In genomic region chr1:1063261-1063944, GRCh38 we compare ENCODE assay signal across 11 cellular contexts. TPM values are rescaled to one million over a fixed set of nuclear protein-coding genes. Genes with fewer than 3 reads are reported as not detected.
DNase-seq lines count a peak whose midpoint lies in the region; ATAC-seq, FAIRE-seq and TF ChIP-seq lines count a peak whose summit lies in the region.
"Had no signal": no experiment of that assay in that cellular context is flagged by ENCODE, and none has a peak within 500 bp of the region (broad histone marks: within the 10 kb centered on the region; RNA-seq: fewer than 3 reads in every experiment).

No MANE protein-coding gene starts in this region.

- H4K20me1 ChIP-seq in K562 (replicated peaks; ENCODE audit: control insufficient read depth, insufficient read depth, low read length), result no peaks in the 10 kb centered on the region; the same call in 1 of the 2 replicates

- peak overlapping the region; percentile 15 for H3K4me3 ChIP-seq in NT2/D1 (ENCODE audit: insufficient read length, low read depth)
- peak overlapping the region; percentile 34 for H3K4me3 ChIP-seq in K562

- H3K27me3 Mint-ChIP-seq in activated naive CD4-positive, alpha-beta T cell treated with anti-CD3 and anti-CD28 coated beads, Interleukin-2, amount 10 ng/mL, durations not matched to agents 7 days and 5 days, result peaks cover 42% of the 10 kb centered on the region
- peaks cover 11 to 16% of the 10 kb centered on the region in 2 donors for H3K27me3 Mint-ChIP-seq in stimulated activated naive B cell treated with anti-CD40 and anti-IgM and Interleukin-4, amounts not matched to agents 10 μg/mL and 1 μg/mL and 100 μg/mL, for 72 hours

- H3K9ac ChIP-seq in NT2/D1 (ENCODE audit: insufficient read length, low read depth), result peak overlapping the region; percentile 44
- H3K9ac ChIP-seq in K562 (ENCODE audit: insufficient read depth in 1 of 2, low read depth in 2 of 2, low read length in 2 of 2), result peak overlapping the region; percentile 70 to 88; a peak in 3 of 4 replicates
- H3K9ac ChIP-seq: parathyroid adenoma had no signal

- in situ Hi-C loops in K562 (cut with MboI), result loop anchor here (10.0 kb wide), 1 partner anchor 79 kb away; the partner anchor contains the start of gene PERM1

- no peak for DNase-seq in activated naive CD4-positive, alpha-beta T cell treated with anti-CD3 and anti-CD28 coated beads, Interleukin-2, amount 10 ng/mL, durations not matched to agents 7 days and 5 days
- no peak for DNase-seq in activated naive CD4-positive, alpha-beta T cell treated with anti-CD3 and anti-CD28 coated beads, Interleukin-2, amount 50 U/mL, for 16 hours
- DNase-seq in NT2/D1 (ENCODE audit: low read depth, low spot score), result no peak
- no peak for DNase-seq in K562 (ENCODE audit: extremely low read depth in 1 of 4, low spot score in 3 of 4)
- DNase-seq in stimulated activated naive B cell treated with anti-CD40 and anti-IgM and Interleukin-4, amounts not matched to agents 10 μg/mL and 1 μg/mL and 100 μg/mL, for 72 hours, result no peak
- no peak for DNase-seq in activated gamma-delta T cell (lab: John Stamatoyannopoulos, UW)
- no peak for DNase-seq in cardiac septum (ENCODE audit: low spot score)

- H3K36me3 Mint-ChIP-seq in activated naive CD4-positive, alpha-beta T cell treated with anti-CD3 and anti-CD28 coated beads, Interleukin-2, amount 10 ng/mL, durations not matched to agents 7 days and 5 days, result no peaks in the 10 kb centered on the region
- H3K36me3 Mint-ChIP-seq in stimulated activated naive B cell treated with anti-CD40 and anti-IgM and Interleukin-4, amounts not matched to agents 10 μg/mL and 1 μg/mL and 100 μg/mL, for 72 hours, result peaks cover 12 to 20% of the 10 kb centered on the region in 2 donors

- no peaks in the 10 kb centered on the region for H3K9me3 ChIP-seq in NT2/D1 (ENCODE audit: insufficient read depth, low read length)
- no peaks in the 10 kb centered on the region for H3K9me3 ChIP-seq in K562 (replicated peaks; ENCODE audit: control insufficient read depth, insufficient read depth, low read depth, low read length)

- no peak for FAIRE-seq in K562 (lab: Jason Lieb, UNC)

- H3K4me1 ChIP-seq in NT2/D1 (ENCODE audit: insufficient read depth, insufficient read length) (peaks cover 22% of the 10 kb centered on the region), K562 (replicated peaks in 1 of 2; ENCODE audit: control insufficient read depth in 2 of 2, insufficient read depth in 2 of 2, low read length in 2 of 2) (peaks cover 50 to 87% of the 10 kb centered on the region in 2 experiments)
- H3K4me1 ChIP-seq: parathyroid adenoma had no signal

- no peaks in the 10 kb centered on the region for H3K9me3 Mint-ChIP-seq in activated naive CD4-positive, alpha-beta T cell treated with anti-CD3 and anti-CD28 coated beads, Interleukin-2, amount 10 ng/mL, durations not matched to agents 7 days and 5 days
- no peaks in the 10 kb centered on the region for H3K9me3 Mint-ChIP-seq in stimulated activated naive B cell treated with anti-CD40 and anti-IgM and Interleukin-4, amounts not matched to agents 10 μg/mL and 1 μg/mL and 100 μg/mL, for 72 hours

- no peak for TF ChIP-seq POLR2A in K562 (conservative IDR thresholded peaks at IDR 0.05)

- H2AFZ ChIP-seq in K562 (ENCODE audit: low read depth, low read length), result peak overlapping the region; percentile 88
- H2AFZ ChIP-seq: parathyroid adenoma had no signal

- H3K79me2 ChIP-seq in K562 (ENCODE audit: control insufficient read depth, insufficient read depth, low read length), result no peaks in the 10 kb centered on the region
- H3K79me2 ChIP-seq: parathyroid adenoma had no signal

- TF ChIP-seq CTCF in K562 (IDR thresholded peaks at IDR 0.05 in 2 of 3, conservative IDR thresholded peaks at IDR 0.05 in 1 of 3; ENCODE audit: insufficient read depth in 2 of 3, low read depth in 1 of 3, low read length in 3 of 3), result no peak

- 60% methylated on average over 24 of the region's 24 CpGs for WGBS in K562 (ENCODE audit: insufficient coverage, low coverage, missing lambda C conversion rate)

- no peak for TF ChIP-seq EP300 in K562 (IDR thresholded peaks at IDR 0.05; ENCODE audit: low read length)

- H3K4me2 ChIP-seq in K562 (ENCODE audit: insufficient read depth, low read length), result peak overlapping the region; percentile 91

- intact Hi-C loops in K562 (cut with micrococcal nuclease), result loop anchor here (1.0 to 5.0 kb wide), 4 partner anchors 41 to 141 kb away; partner anchors contain the start of genes AGRN, HES4 and SAMD11
- intact Hi-C loops in cardiac septum (cut with DNase I), result loop anchor here (2.0 to 10.0 kb wide), 2 partner anchors 31 to 49 kb away; partner anchors contain the start of gene ISG15

- H3K27me3 ChIP-seq in NT2/D1 (ENCODE audit: insufficient read depth, insufficient read length) (peaks cover 29% of the 10 kb centered on the region), K562 (ENCODE audit: control insufficient read depth in 2 of 2, insufficient read depth in 2 of 2, low read length in 2 of 2) (no peaks in the 10 kb centered on the region)

- ATAC-seq in K562, result no peak
- ATAC-seq in stimulated activated naive B cell treated with anti-CD40 and anti-IgM and Interleukin-4, amounts not matched to agents 10 μg/mL and 1 μg/mL and 100 μg/mL, for 72 hours (replicated peaks), result peak; percentile 3
- no peak for ATAC-seq in HG03159 (IDR thresholded peaks at IDR 0.05; ENCODE audit: unreplicated experiment)

- H3K4me1 Mint-ChIP-seq in activated naive CD4-positive, alpha-beta T cell treated with anti-CD3 and anti-CD28 coated beads, Interleukin-2, amount 10 ng/mL, durations not matched to agents 7 days and 5 days, result peaks cover 49% of the 10 kb centered on the region
- peaks cover 45 to 74% of the 10 kb centered on the region in 2 donors for H3K4me1 Mint-ChIP-seq in stimulated activated naive B cell treated with anti-CD40 and anti-IgM and Interleukin-4, amounts not matched to agents 10 μg/mL and 1 μg/mL and 100 μg/mL, for 72 hours

- TF ChIP-seq RAD21 in K562 (CRISPR knock-in tag; conservative IDR thresholded peaks at IDR 0.05 in 1 of 2, IDR thresholded peaks at IDR 0.05 in 1 of 2), result no peak

- no TSS peak for BruUV-seq in K562 (replicated peaks; lab: Mats Ljungman, UMichigan)

- POLR2A ChIA-PET in K562 (lab: Yijun Ruan, JAX), result interaction anchor here (1.1 kb wide), 1 partner anchor 30 kb away, joined by 4 read pairs; no protein-coding TSS in a partner anchor

- H3K36me3 ChIP-seq in NT2/D1 (ENCODE audit: insufficient read depth, insufficient read length, low read length), result no peaks in the 10 kb centered on the region
- H3K36me3 ChIP-seq in K562 (ENCODE audit: control insufficient read depth, insufficient read depth, low read length), result no peaks in the 10 kb centered on the region

- peak overlapping the region; percentile 37 for H3K4me3 Mint-ChIP-seq in activated naive CD4-positive, alpha-beta T cell treated with anti-CD3 and anti-CD28 coated beads, Interleukin-2, amount 10 ng/mL, durations not matched to agents 7 days and 5 days
- H3K4me3 Mint-ChIP-seq in stimulated activated naive B cell treated with anti-CD40 and anti-IgM and Interleukin-4, amounts not matched to agents 10 μg/mL and 1 μg/mL and 100 μg/mL, for 72 hours, result peak overlapping the region; percentile 83 to 84

- H3K9me1 ChIP-seq in K562 (ENCODE audit: control insufficient read depth, insufficient read depth, low read length), result peaks cover 4% of the 10 kb centered on the region

- no peak overlapping the region for H3K27ac Mint-ChIP-seq in activated naive CD4-positive, alpha-beta T cell treated with anti-CD3 and anti-CD28 coated beads, Interleukin-2, amount 10 ng/mL, durations not matched to agents 7 days and 5 days
- H3K27ac Mint-ChIP-seq in stimulated activated naive B cell treated with anti-CD40 and anti-IgM and Interleukin-4, amounts not matched to agents 10 μg/mL and 1 μg/mL and 100 μg/mL, for 72 hours, result peak overlapping the region; percentile 98

- CTCF ChIA-PET in activated naive CD4-positive, alpha-beta T cell treated with anti-CD3 and anti-CD28 coated beads, Interleukin-2, amount 10 ng/mL, durations not matched to agents 7 days and 5 days (lab: Charles Lee), result interaction anchor here (0.8 to 3.4 kb wide), 12 partner anchors 11 to 82 kb away, joined by 3 to 40 read pairs (median 4); partner anchors contain the start of genes ISG15, PERM1 and RNF223
- CTCF ChIA-PET in K562 (lab: Yijun Ruan, JAX; ENCODE audit: low intra/inter-chr PET ratio), result interaction anchor here (3.0 kb wide), 1 partner anchor 80 kb away, joined by 27 read pairs; no protein-coding TSS in a partner anchor

- H3K27ac ChIP-seq in K562 (ENCODE audit: extremely low read depth, low read depth, low read length), result peak overlapping the region; percentile 84; the same call in 2 of the 3 replicates
- H3K27ac ChIP-seq: parathyroid adenoma had no signal

RNA-seq across cellular contexts. Expression of gene RNF223, which starts 10.7 kb away (rescaled TPM):
- total RNA-seq in K562 (2011; cell fraction: chromatin; rRNA removed; ENCODE audit: low replicate concordance), result 0.35 TPM in 1 of 2 replicates, not detected in the other
- 0.17 TPM in 1 of 2 replicates, not detected in the other for total RNA-seq in K562 (2011; cell fraction: nucleolus; rRNA removed)
- not detected in 2 replicates for total RNA-seq in K562 (2011; cell fraction: nucleoplasm; rRNA removed)
- total RNA-seq in K562 (2014; rRNA removed) (0.32 TPM in 1 of 2 replicates, not detected in the other), K562 (2014; rRNA removed; fragmentation: Illumina TruSeq; extraction: Trizol) (not detected in 2 replicates), K562 (2015; rRNA removed; fragmentation: Illumina TruSeq; extraction: Trizol) (not detected in 2 replicates), K562 (2021) (not detected in 2 replicates), cardiac septum (not detected)
- polyA plus RNA-seq in K562 (2011; rRNA removed) (0.04 TPM in 2 replicates), K562 (2014; fragmentation: Illumina TruSeq; extraction: Trizol) (not detected in 2 replicates), K562 (2014; fragmentation: Nextera tagmentation; extraction: Ambion mirVana) (not detected), K562 (2014; rRNA removed) (not detected in 2 replicates)
- 0.04 and 0.06 TPM in 2 replicates for polyA plus RNA-seq in K562 (2011; cell fraction: cytosol; rRNA removed)
- polyA plus RNA-seq in K562 (2011; cell fraction: nucleus; rRNA removed), result 0.06 and 0.07 TPM in 2 replicates
- 0.04 and 0.11 TPM in 2 replicates for polyA plus RNA-seq in K562 (2012)
- not detected in 2 replicates for polyA minus RNA-seq in K562 (2011; rRNA and poly(A)+ RNA removed)
- not detected in 2 replicates for polyA minus RNA-seq in K562 (2011; cell fraction: cytosol; rRNA and poly(A)+ RNA removed)
- polyA minus RNA-seq in K562 (2011; cell fraction: nucleus; rRNA and poly(A)+ RNA removed), result 0.13 and 0.22 TPM in 2 replicates
- total RNA-seq: lung microvascular endothelial cell, M059J had no signal

RNA-seq across cellular contexts. Expression of gene AGRN, which starts 43.5 kb away (rescaled TPM):
- 268 and 576 TPM in 2 replicates for total RNA-seq in K562 (2011; cell fraction: chromatin; rRNA removed; ENCODE audit: low replicate concordance)
- 387 and 414 TPM in 2 replicates for total RNA-seq in K562 (2011; cell fraction: nucleolus; rRNA removed)
- 326 and 377 TPM in 2 replicates for total RNA-seq in K562 (2011; cell fraction: nucleoplasm; rRNA removed)
- 29.5 and 37.2 TPM in 2 replicates for total RNA-seq in K562 (2014; rRNA removed)
- total RNA-seq in K562 (2014; rRNA removed; fragmentation: Illumina TruSeq; extraction: Trizol), result 4.5 and 4.9 TPM in 2 replicates
- 12.0 and 13.2 TPM in 2 replicates for total RNA-seq in K562 (2015; rRNA removed; fragmentation: Illumina TruSeq; extraction: Trizol)
- total RNA-seq in K562 (2021), result 89.7 and 111 TPM in 2 replicates
- 18.1 and 39.0 TPM in 2 replicates for polyA plus RNA-seq in K562 (2011; rRNA removed)
- 28.0 and 43.3 TPM in 2 replicates for polyA plus RNA-seq in K562 (2011; cell fraction: cytosol; rRNA removed)
- 483 and 499 TPM in 2 replicates for polyA plus RNA-seq in K562 (2011; cell fraction: nucleus; rRNA removed)
- 66.2 and 73.2 TPM in 2 replicates for polyA plus RNA-seq in K562 (2012)
- polyA plus RNA-seq in K562 (2014; fragmentation: Illumina TruSeq; extraction: Trizol), result 19.2 and 34.8 TPM in 2 replicates
- polyA plus RNA-seq in K562 (2014; fragmentation: Nextera tagmentation; extraction: Ambion mirVana), result under 1 TPM; 0.04 to 0.06 TPM
- 49.3 and 67.7 TPM in 2 replicates for polyA plus RNA-seq in K562 (2014; rRNA removed)
- 12.6 and 21.4 TPM in 2 replicates for polyA minus RNA-seq in K562 (2011; rRNA and poly(A)+ RNA removed)
- polyA minus RNA-seq in K562 (2011; cell fraction: cytosol; rRNA and poly(A)+ RNA removed), result 33.4 and 47.6 TPM in 2 replicates
- polyA minus RNA-seq in K562 (2011; cell fraction: nucleus; rRNA and poly(A)+ RNA removed), result 68.5 and 80.0 TPM in 2 replicates
- total RNA-seq in cardiac septum, result 27.0 TPM

RNA-seq across cellular contexts. Expression of gene ISG15, which starts 50.1 kb away (rescaled TPM):
- 2.7 and 7.4 TPM in 2 replicates for total RNA-seq in K562 (2011; cell fraction: chromatin; rRNA removed; ENCODE audit: low replicate concordance)
- 13.3 and 15.0 TPM in 2 replicates for total RNA-seq in K562 (2011; cell fraction: nucleolus; rRNA removed)
- total RNA-seq in K562 (2011; cell fraction: nucleoplasm; rRNA removed), result 6.9 and 9.5 TPM in 2 replicates
- 58.3 and 70.7 TPM in 2 replicates for total RNA-seq in K562 (2014; rRNA removed)
- 0.40 and 0.54 TPM in 2 replicates for total RNA-seq in K562 (2014; rRNA removed; fragmentation: Illumina TruSeq; extraction: Trizol)
- total RNA-seq in K562 (2015; rRNA removed; fragmentation: Illumina TruSeq; extraction: Trizol), result 10.8 and 11.6 TPM in 2 replicates
- 31.1 and 32.5 TPM in 2 replicates for total RNA-seq in K562 (2021)
- 14.5 and 15.7 TPM in 2 replicates for polyA plus RNA-seq in K562 (2011; rRNA removed)
- 26.4 and 90.5 TPM in 2 replicates for polyA plus RNA-seq in K562 (2011; cell fraction: cytosol; rRNA removed)
- polyA plus RNA-seq in K562 (2011; cell fraction: nucleus; rRNA removed), result 11.7 and 19.4 TPM in 2 replicates
- polyA plus RNA-seq in K562 (2012), result 26.7 and 43.1 TPM in 2 replicates
- polyA plus RNA-seq in K562 (2014; fragmentation: Illumina TruSeq; extraction: Trizol), result 2.6 and 12.8 TPM in 2 replicates
- polyA plus RNA-seq in K562 (2014; fragmentation: Nextera tagmentation; extraction: Ambion mirVana), result 10 to 100 TPM in 1 of 2 experiments, 1 to 10 TPM in 1; 7.2 to 12.2 TPM
- 50.8 and 56.1 TPM in 2 replicates for polyA plus RNA-seq in K562 (2014; rRNA removed)
- polyA minus RNA-seq in K562 (2011; rRNA and poly(A)+ RNA removed), result 1.9 and 3.6 TPM in 2 replicates
- 6.9 and 7.5 TPM in 2 replicates for polyA minus RNA-seq in K562 (2011; cell fraction: cytosol; rRNA and poly(A)+ RNA removed)
- 1.9 and 5.0 TPM in 2 replicates for polyA minus RNA-seq in K562 (2011; cell fraction: nucleus; rRNA and poly(A)+ RNA removed)
- 18.2 TPM for total RNA-seq in cardiac septum

RNA-seq across cellular contexts. Expression of gene C1orf159, which starts 52.5 kb away (rescaled TPM):
- total RNA-seq in K562 (2011; cell fraction: chromatin; rRNA removed; ENCODE audit: low replicate concordance), result 35.9 and 114 TPM in 2 replicates
- 121 and 123 TPM in 2 replicates for total RNA-seq in K562 (2011; cell fraction: nucleolus; rRNA removed)
- 60.4 and 67.1 TPM in 2 replicates for total RNA-seq in K562 (2011; cell fraction: nucleoplasm; rRNA removed)
- total RNA-seq in K562 (2014; rRNA removed), result 34.0 and 50.2 TPM in 2 replicates
- 1.0 and 1.4 TPM in 2 replicates for total RNA-seq in K562 (2014; rRNA removed; fragmentation: Illumina TruSeq; extraction: Trizol)
- total RNA-seq in K562 (2015; rRNA removed; fragmentation: Illumina TruSeq; extraction: Trizol), result 10.6 and 12.2 TPM in 2 replicates
- total RNA-seq in K562 (2021), result 42.3 and 46.4 TPM in 2 replicates
- polyA plus RNA-seq in K562 (2011; rRNA removed), result 13.2 and 23.8 TPM in 2 replicates
- 21.2 and 54.5 TPM in 2 replicates for polyA plus RNA-seq in K562 (2011; cell fraction: cytosol; rRNA removed)
- 125 and 192 TPM in 2 replicates for polyA plus RNA-seq in K562 (2011; cell fraction: nucleus; rRNA removed)
- 23.9 and 32.3 TPM in 2 replicates for polyA plus RNA-seq in K562 (2012)
- polyA plus RNA-seq in K562 (2014; fragmentation: Illumina TruSeq; extraction: Trizol), result 6.3 and 17.8 TPM in 2 replicates
- polyA plus RNA-seq in K562 (2014; fragmentation: Nextera tagmentation; extraction: Ambion mirVana), result under 1 TPM; 0.28 to 0.60 TPM
- 52.8 and 54.9 TPM in 2 replicates for polyA plus RNA-seq in K562 (2014; rRNA removed)
- 3.2 and 3.9 TPM in 2 replicates for polyA minus RNA-seq in K562 (2011; rRNA and poly(A)+ RNA removed)
- polyA minus RNA-seq in K562 (2011; cell fraction: cytosol; rRNA and poly(A)+ RNA removed), result 12.4 and 13.6 TPM in 2 replicates
- 34.3 and 38.5 TPM in 2 replicates for polyA minus RNA-seq in K562 (2011; cell fraction: nucleus; rRNA and poly(A)+ RNA removed)
- 5.4 TPM for total RNA-seq in cardiac septum

Comparison
In these comparisons a context has a peak if more than half of its experiments do, and no peak if none do; other contexts are left out.
1. ATAC-seq: peak in stimulated activated naive B cell treated with anti-CD40 and anti-IgM and Interleukin-4, amounts not matched to agents 10 μg/mL and 1 μg/mL and 100 μg/mL, for 72 hours (2 of 2); none in K562 (single experiment) and HG03159 (single experiment).